In the genomic region with DNA sequence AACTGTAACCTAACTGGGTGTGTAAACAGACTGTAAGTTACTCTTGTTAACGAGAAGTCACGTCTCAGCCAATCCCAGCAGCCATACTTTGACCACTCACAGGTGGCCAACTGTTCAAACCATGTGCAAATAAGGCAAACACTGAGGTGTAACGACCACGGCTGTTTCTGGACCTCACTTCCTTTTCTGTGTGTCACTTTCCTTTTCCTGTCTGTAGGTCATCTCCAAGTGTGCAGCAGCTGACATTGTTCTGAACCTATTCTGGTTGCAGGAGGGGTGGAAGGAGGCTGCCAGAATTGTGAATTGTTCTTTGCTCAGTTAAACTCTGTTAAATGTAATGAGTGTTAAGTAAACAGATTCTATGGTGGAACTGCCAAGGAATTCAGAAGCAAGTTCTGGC, we compare ENCODE assay signal across 27 cellular contexts.
DNase-seq lines count a peak whose midpoint lies in the region; ATAC-seq, FAIRE-seq and TF ChIP-seq lines count a peak whose summit lies in the region.
"Had no signal": no experiment of that assay in that cellular context is flagged by ENCODE, and none has a peak within 500 bp of the region (broad histone marks: within the 10 kb centered on the region; RNA-seq: fewer than 3 reads in every experiment).

No MANE protein-coding gene starts in this region.

- H3K4me3 ChIP-seq in OCI-LY3 (ENCODE audit: low read length) (no peak overlapping the region), H1 (ENCODE audit: extremely low read depth in 1 of 4, insufficient read depth in 2 of 4, low read depth in 3 of 4, low read length in 4 of 4) (no peak overlapping the region), foreskin fibroblast (ENCODE audit: low read depth in 1 of 2, low read length in 2 of 2) (no peak overlapping the region), HAP-1 (no peak overlapping the region), heart right ventricle (no peak overlapping the region)
- H3K4me3 ChIP-seq: Peyer's patch, SJCRH30 had no signal

- H3K36me3 ChIP-seq in OCI-LY3 (replicated peaks; ENCODE audit: low read depth, low read length) (no peaks in the 10 kb centered on the region), H1 (ENCODE audit: control insufficient read depth in 2 of 4, insufficient read depth in 4 of 4, low read length in 3 of 4) (no peaks in the 10 kb centered on the region), HAP-1 (replicated peaks) (no peaks in the 10 kb centered on the region), heart right ventricle (no peaks in the 10 kb centered on the region)
- H3K36me3 ChIP-seq: Peyer's patch, SJCRH30 had no signal

- H2BK20ac ChIP-seq in H1 (ENCODE audit: low read length): no peak overlapping the region

- 97% methylated on average over 4 of the region's 4 CpGs; no CpG with 5 or more reads in 1 of the 2 experiments for WGBS in H1 (ENCODE audit: extremely low coverage in 1 of 2, insufficient coverage in 1 of 2, insufficient read length in 1 of 2, insufficient replicate concordance in 2 of 2, low coverage in 1 of 2, low lambda C conversion rate in 2 of 2, missing lambda C conversion rate in 1 of 2), 2 experiments
- 71 to 74% methylated on average over 4 of the region's 4 CpGs for WGBS in heart right ventricle, 2 donors

- CTCF ChIA-PET in H1 (lab: Charles Lee; ENCODE audit: partially characterized antibody): no interaction called here

- H3K79me2 ChIP-seq in OCI-LY3 (ENCODE audit: low read length) (no peaks in the 10 kb centered on the region), H1 (ENCODE audit: control insufficient read depth in 1 of 2, insufficient read depth in 2 of 2, low read length in 2 of 2) (no peaks in the 10 kb centered on the region)

- H3K27ac ChIP-seq in OCI-LY3 (ENCODE audit: low read length): no peak overlapping the region
- H3K27ac ChIP-seq in H1 (ENCODE audit: low read depth, low read length): no peak overlapping the region
- H3K27ac ChIP-seq in heart right ventricle: no peak overlapping the region
- H3K27ac ChIP-seq: 22Rv1, C4-2B, KMS-11, Peyer's patch, SJCRH30 had no signal

- no peak overlapping the region for H2BK5ac ChIP-seq in H1 (ENCODE audit: low read depth, low read length)

- H4K20me1 ChIP-seq in OCI-LY3 (ENCODE audit: insufficient read depth, low read length) (no peaks in the 10 kb centered on the region), H1 (replicated peaks in 1 of 2; ENCODE audit: control insufficient read depth in 1 of 2, insufficient read depth in 2 of 2, low read length in 2 of 2) (no peaks in the 10 kb centered on the region)

- no peak for ATAC-seq in heart right ventricle
- ATAC-seq: CD8-positive, alpha-beta T cell; SK-N-SH treated with all-trans-retinoic acid at 6 μM for 48 hours; T-helper 17 cell had no signal

- in situ Hi-C loops in HAP-1 (cut with MboI; ENCODE audit: low sequenced_read_pairs): no loop called here

- POLR2A ChIA-PET in H1 (lab: Charles Lee; ENCODE audit: partially characterized antibody): no interaction called here

- no peak overlapping the region for H3K14ac ChIP-seq in H1 (ENCODE audit: insufficient read length)

- H4K8ac ChIP-seq in H1 (ENCODE audit: extremely low read depth, insufficient read depth, low read length): no peak overlapping the region

- no peak for FAIRE-seq in H1 (lab: Jason Lieb, UNC)

- no peak overlapping the region for H3K4ac ChIP-seq in H1 (replicated peaks; ENCODE audit: insufficient read length, low read depth, low read length)

- H3K27me3 ChIP-seq in OCI-LY3 (ENCODE audit: low read depth, low read length) (no peaks in the 10 kb centered on the region), H1 (replicated peaks in 1 of 4; ENCODE audit: control insufficient read depth in 3 of 4, extremely low read depth in 1 of 4, insufficient read depth in 3 of 4, low read length in 3 of 4) (no peaks in the 10 kb centered on the region), HAP-1 (ENCODE audit: low read depth) (no peaks in the 10 kb centered on the region), heart right ventricle (no peaks in the 10 kb centered on the region)
- H3K27me3 ChIP-seq: Peyer's patch had no signal

- H3K9me3 ChIP-seq in OCI-LY3 (ENCODE audit: insufficient read depth, low read length) (0 out of 2 replicates have a peak, but pooled peaks cover 3% of the 10 kb centered on the region), H1 (ENCODE audit: insufficient read depth in 2 of 2, low read depth in 1 of 2, low read length in 1 of 2) (no peaks in the 10 kb centered on the region), HAP-1 (no peaks in the 10 kb centered on the region; the same call in 1 of the 2 replicates), heart right ventricle (peaks cover 0 to 9% (median 0%) of the 10 kb centered on the region in 11 donors)
- H3K9me3 ChIP-seq: Peyer's patch, SJCRH30 had no signal

- no peak overlapping the region for H2BK120ac ChIP-seq in H1 (replicated peaks; ENCODE audit: low read depth, low read length)

- no peaks in the 10 kb centered on the region for H3K23me2 ChIP-seq in H1 (ENCODE audit: low read depth, low read length)

- TF ChIP-seq RAD21 in H1 (IDR thresholded peaks at IDR 0.05 in 1 of 2, conservative IDR thresholded peaks at IDR 0.05 in 1 of 2; ENCODE audit: low read depth in 2 of 2, low read length in 2 of 2): no peak

- no peak for TF ChIP-seq CTCF in OCI-LY3 (IDR thresholded peaks at IDR 0.05; ENCODE audit: low read depth, low read length)
- TF ChIP-seq CTCF in H1 (IDR thresholded peaks at IDR 0.05; ENCODE audit: control extremely low read depth in 1 of 3, insufficient read depth in 1 of 3, low read depth in 1 of 3, low read length in 3 of 3): no peak
- no peak for TF ChIP-seq CTCF in foreskin fibroblast (IDR thresholded peaks at IDR 0.05; ENCODE audit: low read depth, low read length)
- no peak for TF ChIP-seq CTCF in heart right ventricle (IDR thresholded peaks at IDR 0.05)

- H2BK15ac ChIP-seq in H1 (ENCODE audit: low read length): no peak overlapping the region

- TF ChIP-seq POLR2A in H1 (IDR thresholded peaks at IDR 0.05; ENCODE audit: control extremely low read depth in 1 of 2, low read depth in 2 of 2, low read length in 2 of 2): no peak

- H3K4me2 ChIP-seq in OCI-LY3 (ENCODE audit: low read length): no peak overlapping the region
- H3K4me2 ChIP-seq in H1 (ENCODE audit: insufficient read depth in 1 of 2, low read depth in 2 of 2, low read length in 2 of 2): no peak overlapping the region
- H3K4me2 ChIP-seq: KMS-11 had no signal

- H3K9ac ChIP-seq in OCI-LY3 (ENCODE audit: low read length): no peak overlapping the region
- no peak overlapping the region for H3K9ac ChIP-seq in H1 (replicated peaks in 1 of 4; ENCODE audit: extremely low read depth in 1 of 4, low read depth in 3 of 4, low read length in 3 of 4)
- H3K9ac ChIP-seq: KMS-11 had no signal

- H2BK12ac ChIP-seq in H1 (ENCODE audit: low read depth, low read length): no peak overlapping the region

- DNase-seq in DMS53 (lab: John Stamatoyannopoulos, UW) (peak; percentile 15), DMS53 treated with DMSO at 0.1 percent for 48 hours (lab: John Stamatoyannopoulos, UW; ENCODE audit: unreplicated experiment) (no peak), HT1080 (ENCODE audit: low read depth) (peak; percentile 46), H1 (ENCODE audit: low read depth in 1 of 2, low spot score in 2 of 2) (no peak), foreskin fibroblast (no peak), HAP-1 (ENCODE audit: low spot score in 2 of 2) (no peak), heart right ventricle (no peak)
- DNase-seq: CD8-positive, alpha-beta T cell; DMS 273 treated with DMSO at 0.1 percent for 48 hours; DND-41; NCI-H1092 treated with DMSO at 0.1 percent for 48 hours; NCI-H1436; NCI-H187; NCI-H2081 treated with DMSO at 0.1 percent for 48 hours; NCI-H2171; NCI-H226; NCI-H510A; NCI-H774; NK-92 treated with Interleukin-12 subunit alpha and Interleukin-12 subunit beta, amount 100 ng/mL, for 24 hours; Peyer's patch; SJCRH30; T-helper 17 cell had no signal

- no peak overlapping the region for H3K18ac ChIP-seq in H1 (ENCODE audit: extremely low read depth, low read length)

- H2AK5ac ChIP-seq in H1 (ENCODE audit: low read depth, low read length): no peak overlapping the region

- H4K5ac ChIP-seq in H1 (ENCODE audit: insufficient read length, low read depth, low read length): no peak overlapping the region

- H4K91ac ChIP-seq in H1 (replicated peaks; ENCODE audit: insufficient read length, low read length): no peak overlapping the region

- intact Hi-C loops in heart right ventricle (cut with DNase I): no loop called here

- H3K79me1 ChIP-seq in H1 (ENCODE audit: low read depth, low read length): no peaks in the 10 kb centered on the region

- H3K4me1 ChIP-seq in OCI-LY3 (ENCODE audit: low read length) (no peaks in the 10 kb centered on the region), H1 (replicated peaks in 1 of 4; ENCODE audit: control insufficient read depth in 3 of 4, insufficient read depth in 4 of 4, low read length in 3 of 4) (no peaks in the 10 kb centered on the region), HAP-1 (no peaks in the 10 kb centered on the region), heart right ventricle (no peaks in the 10 kb centered on the region)
- H3K4me1 ChIP-seq: Peyer's patch, SJCRH30 had no signal

- H2AFZ ChIP-seq in OCI-LY3 (ENCODE audit: low read depth, low read length) (peak overlapping the region; percentile 79), H1 (ENCODE audit: low read length) (peak overlapping the region; percentile 70; the same call in 1 of the 2 replicates)

- no peak overlapping the region for H3K56ac ChIP-seq in H1 (replicated peaks; ENCODE audit: insufficient read length, low read depth, low read length)

- no peak for TF ChIP-seq EP300 in H1 (IDR thresholded peaks at IDR 0.05; ENCODE audit: borderline replicate concordance in 1 of 2, low read depth in 2 of 2, low read length in 2 of 2)

- H3K23ac ChIP-seq in H1 (ENCODE audit: insufficient read length): no peak overlapping the region

TF ChIP-seq in H1, 55 proteins besides CTCF, POLR2A, EP300 and RAD21 (continues in another document):
- TF ChIP-seq TBP (IDR thresholded peaks at IDR 0.05; ENCODE audit: low read depth, low read length) (no peak), TEAD4 (IDR thresholded peaks at IDR 0.05; ENCODE audit: low read depth, low read length) (no peak), HDAC6 (IDR thresholded peaks at IDR 0.05; ENCODE audit: low read depth, low read length) (no peak), GTF2F1 (IDR thresholded peaks at IDR 0.05; ENCODE audit: borderline replicate concordance, low read depth, low read length) (no peak), SIX5 (IDR thresholded peaks at IDR 0.05; ENCODE audit: low read depth, low read length) (no peak)

Comparison
In these comparisons a context has a peak if more than half of its experiments do, and no peak if none do; other contexts are left out.
1. DNase-seq: peak in DMS53 (single experiment) and HT1080 (single experiment); none in DMS53 treated with DMSO at 0.1 percent for 48 hours (single experiment), H1 (0 of 2), foreskin fibroblast (0 of 2), HAP-1 (0 of 2) and heart right ventricle (0 of 2).